10 cellular contexts compared by ENCODE assay signal in genomic region chr16:11175850-11176341, GRCh38.
DNase-seq lines count a peak whose midpoint lies in the region; ATAC-seq and TF ChIP-seq lines count a peak whose summit lies in the region.
"Had no signal": no experiment of that assay in that cellular context is flagged by ENCODE, and none has a peak within 500 bp of the region (broad histone marks: within the 10 kb centered on the region; RNA-seq: fewer than 3 reads in every experiment).

No MANE protein-coding gene starts in this region.

- in situ Hi-C loops in GM23248 (cut with MboI): no loop called here

- H3K79me2 ChIP-seq in GM23248 (ENCODE audit: insufficient read depth) (no peaks in the 10 kb centered on the region), smooth muscle cell (ENCODE audit: low read depth) (no peaks in the 10 kb centered on the region)

- POLR2A ChIA-PET in activated B cell treated with CpG ODN at 0.5 μM for 24 hours (lab: Charles Lee): interaction anchor here (0.6 to 2.4 kb wide), 10 partner anchors 16 to 98 kb away, joined by 3 to 11 read pairs (median 4); partner anchors contain the start of gene SOCS1

- H3K4me1 ChIP-seq in GM23248 (ENCODE audit: insufficient read depth) (no peaks in the 10 kb centered on the region), smooth muscle cell (ENCODE audit: low read depth) (no peaks in the 10 kb centered on the region)

- H3F3A ChIP-seq in GM23248 (ENCODE audit: insufficient read depth) (no peaks in the 10 kb centered on the region), smooth muscle cell (ENCODE audit: low read depth) (peaks cover 5% of the 10 kb centered on the region)

- peaks cover 56% of the 10 kb centered on the region for H3K36me3 Mint-ChIP-seq in activated B cell treated with CpG ODN at 0.5 μM for 24 hours (ENCODE audit: low read depth)

- CTCF ChIA-PET in activated B cell treated with CpG ODN at 0.5 μM for 24 hours (lab: Charles Lee): interaction anchor here (1.5 kb wide), 1 partner anchor 211 kb away, joined by 4 read pairs; no protein-coding TSS in a partner anchor

- peaks cover 57% of the 10 kb centered on the region for H3K4me1 Mint-ChIP-seq in activated B cell treated with CpG ODN at 0.5 μM for 24 hours

- H3K4me3 Mint-ChIP-seq in activated B cell treated with CpG ODN at 0.5 μM for 24 hours: peak overlapping the region; percentile 42

- H4K20me1 ChIP-seq in GM23248 (ENCODE audit: insufficient read depth) (no peaks in the 10 kb centered on the region), smooth muscle cell (ENCODE audit: low read depth) (no peaks in the 10 kb centered on the region)

- H3K27me3 ChIP-seq in GM23248 (replicated peaks; ENCODE audit: insufficient read depth) (no peaks in the 10 kb centered on the region), smooth muscle cell (ENCODE audit: low read depth) (no peaks in the 10 kb centered on the region)

- H3K27ac ChIP-seq in GM23248 (no peak overlapping the region), smooth muscle cell (ENCODE audit: low read depth) (no peak overlapping the region)

- H2AFZ ChIP-seq in GM23248 (no peak overlapping the region), smooth muscle cell (ENCODE audit: low read depth) (no peak overlapping the region)

- H3K27ac Mint-ChIP-seq in activated B cell treated with CpG ODN at 0.5 μM for 24 hours: peak overlapping the region; percentile 81

- TF ChIP-seq CTCF in activated B cell treated with CpG ODN at 0.5 μM for 24 hours (IDR thresholded peaks at IDR 0.05) (no peak), smooth muscle cell (IDR thresholded peaks at IDR 0.05; ENCODE audit: borderline replicate concordance, insufficient read depth, poor library complexity, severe bottlenecking) (no peak)

- no peak for DNase-seq in activated B cell treated with CpG ODN at 0.5 μM for 24 hours
- peak in 2 of 3 donors; percentile 33 to 66 for DNase-seq in stimulated activated CD4-positive, alpha-beta T cell treated with anti-CD3 and anti-CD28 coated beads, TNF-alpha, amount 100 ng/mL, for 48 hours (ENCODE audit: low read depth in 3 of 3)
- no peak for DNase-seq in GM23248
- DNase-seq in left lobe of liver (ENCODE audit: low spot score): no peak
- no peak for DNase-seq in occipital lobe (lab: John Stamatoyannopoulos, UW)
- no peak for DNase-seq in smooth muscle cell (lab: John Stamatoyannopoulos, UW; ENCODE audit: unreplicated experiment)
- DNase-seq: glutamatergic neuron had no signal

- ATAC-seq in GM18909 (IDR thresholded peaks at IDR 0.05; ENCODE audit: poor library complexity, unreplicated experiment) (peak; percentile 61), HG02610 (IDR thresholded peaks at IDR 0.05; ENCODE audit: unreplicated experiment) (peak; percentile 55), activated B cell treated with CpG ODN at 0.5 μM for 24 hours (ENCODE audit: low read depth) (peak; percentile 74), left lobe of liver (no peak)
- ATAC-seq: Right ventricle myocardium inferior had no signal

- H3K9ac ChIP-seq in GM23248 (no peak overlapping the region), smooth muscle cell (ENCODE audit: low read depth) (no peak overlapping the region)

- H3K4me3 ChIP-seq in GM23248: no peak overlapping the region
- no peak overlapping the region for H3K4me3 ChIP-seq in smooth muscle cell

- no peaks in the 10 kb centered on the region for H3K36me3 ChIP-seq in GM23248 (ENCODE audit: low read depth)
- H3K36me3 ChIP-seq in smooth muscle cell (ENCODE audit: low read depth): no peaks in the 10 kb centered on the region

- H3K4me2 ChIP-seq in GM23248 (ENCODE audit: unreplicated experiment): no peak overlapping the region
- H3K4me2 ChIP-seq in smooth muscle cell: no peak overlapping the region

- WGBS in GM23248 (ENCODE audit: low coverage in 1 of 2, low lambda C conversion rate in 2 of 2, missing lambda C conversion rate in 2 of 2), 2 experiments: 94 to 95% methylated on average over 11 of the region's 11 CpGs
- WGBS in smooth muscle cell (ENCODE audit: low lambda C conversion rate): 95% methylated on average over 11 of the region's 11 CpGs

- intact Hi-C loops in activated B cell treated with CpG ODN at 0.5 μM for 24 hours (cut with micrococcal nuclease): loop anchor here (1.0 to 2.0 kb wide), 2 partner anchors 7 to 71 kb away; no protein-coding TSS in a partner anchor

- H3K9me3 ChIP-seq in GM23248 (ENCODE audit: low read depth) (no peaks in the 10 kb centered on the region), smooth muscle cell (replicated peaks; ENCODE audit: low read depth) (no peaks in the 10 kb centered on the region)

- H3K27me3 Mint-ChIP-seq in activated B cell treated with CpG ODN at 0.5 μM for 24 hours: no peaks in the 10 kb centered on the region

- H3K9me3 Mint-ChIP-seq in activated B cell treated with CpG ODN at 0.5 μM for 24 hours: no peaks in the 10 kb centered on the region

- H3K9me2 ChIP-seq in GM23248 (ENCODE audit: insufficient read depth): no peaks in the 10 kb centered on the region

Comparison
In these comparisons a context has a peak if more than half of its experiments do, and no peak if none do; other contexts are left out.
1. DNase-seq: peak in stimulated activated CD4-positive, alpha-beta T cell treated with anti-CD3 and anti-CD28 coated beads, TNF-alpha, amount 100 ng/mL, for 48 hours (2 of 3); none in activated B cell treated with CpG ODN at 0.5 μM for 24 hours (single experiment), GM23248 (single experiment), left lobe of liver (single experiment), occipital lobe (single experiment) and smooth muscle cell (single experiment).